In genomic region chr2:239644016-239644415, GRCh38 we compare ENCODE assay signal across 14 cellular contexts.
A peak's percentile ranks its signal among the peaks of the same experiment; 100 is the strongest.
DNase-seq lines count a peak whose midpoint lies in the region; ATAC-seq, FAIRE-seq and TF ChIP-seq lines count a peak whose summit lies in the region.
"Had no signal": no experiment of that assay in that cellular context is flagged by ENCODE, and none has a peak within 500 bp of the region (broad histone marks: within the 10 kb centered on the region; RNA-seq: fewer than 3 reads in every experiment).

No MANE protein-coding gene starts in this region.

- peak overlapping the region; percentile 86 for H2BK5ac ChIP-seq in IMR-90 (ENCODE audit: low read depth, low read length, poor library complexity, severe bottlenecking)

- H2BK20ac ChIP-seq in IMR-90 (ENCODE audit: low read depth, low read length): no peak overlapping the region

- H3K9ac ChIP-seq in IMR-90 (ENCODE audit: low read depth, low read length) (no peak overlapping the region), K562 (ENCODE audit: insufficient read depth in 1 of 2, low read depth in 2 of 2, low read length in 2 of 2) (no peak overlapping the region)

- H4K91ac ChIP-seq in IMR-90 (ENCODE audit: insufficient read depth, low read depth, low read length): no peak overlapping the region

- DNase-seq in CD1c-positive myeloid dendritic cell (ENCODE audit: extremely low spot score): peak; percentile 14
- no peak for DNase-seq in IMR-90
- no peak for DNase-seq in K562 (ENCODE audit: extremely low read depth in 1 of 4, low spot score in 3 of 4)
- DNase-seq in left lung: no peak
- DNase-seq in GM13976 (ENCODE audit: low spot score): no peak
- DNase-seq in NCI-H345 treated with DMSO at 0.1 percent for 48 hours (lab: John Stamatoyannopoulos, UW; ENCODE audit: unreplicated experiment): no peak
- DNase-seq in H7: no peak
- no peak for DNase-seq in amniotic stem cell (lab: John Stamatoyannopoulos, UW)
- DNase-seq: activated T-cell treated with anti-CD3 and anti-CD28 coated beads, Interleukin-2, amount 50 U/mL, for 1 hour; COR-L47; NCI-H1105 treated with DMSO at 0.1 percent for 48 hours; psoas muscle; transverse colon had no signal

- H3K36me3 ChIP-seq in IMR-90 (ENCODE audit: control insufficient read depth, insufficient read depth, low read length) (no peaks in the 10 kb centered on the region), K562 (ENCODE audit: control insufficient read depth, insufficient read depth, low read length) (no peaks in the 10 kb centered on the region), left lung (no peaks in the 10 kb centered on the region), H7 (replicated peaks; ENCODE audit: control insufficient read depth, insufficient read depth, low read length) (no peaks in the 10 kb centered on the region)
- H3K36me3 ChIP-seq: transverse colon had no signal

- H3K4me1 ChIP-seq in IMR-90 (ENCODE audit: control insufficient read depth, insufficient read depth, low read length) (no peaks in the 10 kb centered on the region), K562 (replicated peaks in 1 of 2; ENCODE audit: control insufficient read depth in 2 of 2, insufficient read depth in 2 of 2, low read length in 2 of 2) (no peaks in the 10 kb centered on the region), left lung (no peaks in the 10 kb centered on the region)
- H3K4me1 ChIP-seq: psoas muscle, transverse colon had no signal

- H3K9me3 ChIP-seq in IMR-90 (ENCODE audit: control insufficient read depth, insufficient read depth, low read length) (peaks cover 31% of the 10 kb centered on the region), K562 (replicated peaks; ENCODE audit: control insufficient read depth, insufficient read depth, low read depth, low read length) (no peaks in the 10 kb centered on the region), left lung (no peaks in the 10 kb centered on the region)
- H3K9me3 ChIP-seq: psoas muscle, transverse colon had no signal

- H3K9me1 ChIP-seq in IMR-90 (ENCODE audit: insufficient read depth, low read length) (no peaks in the 10 kb centered on the region), K562 (ENCODE audit: control insufficient read depth, insufficient read depth, low read length) (no peaks in the 10 kb centered on the region)

- H4K8ac ChIP-seq in IMR-90 (ENCODE audit: low read depth in 2 of 2, low read length in 2 of 2): no peak overlapping the region

- dilution Hi-C loops in IMR-90 (cut with HindIII; ENCODE audit: low sequenced_read_pairs, unreplicated experiment): no loop called here

- no peak for TF ChIP-seq EP300 in K562 (IDR thresholded peaks at IDR 0.05; ENCODE audit: low read length)

- H2AK5ac ChIP-seq in IMR-90 (ENCODE audit: low read depth, low read length): no peak overlapping the region

- in situ Hi-C loops in IMR-90 (cut with MboI; ENCODE audit: low sequenced_read_pairs) (no loop called here), K562 (cut with MboI) (no loop called here), GM13976 (cut with MboI; ENCODE audit: low sequenced_read_pairs, unreplicated experiment) (no loop called here)

- no peak overlapping the region for H3K27ac ChIP-seq in IMR-90 (ENCODE audit: insufficient read depth, low read length)
- no peak overlapping the region for H3K27ac ChIP-seq in K562 (ENCODE audit: extremely low read depth, low read depth, low read length)
- no peak overlapping the region for H3K27ac ChIP-seq in left lung
- H3K27ac ChIP-seq: HL-60, psoas muscle, transverse colon had no signal

- TF ChIP-seq RAD21 in IMR-90 (IDR thresholded peaks at IDR 0.05; ENCODE audit: low read length) (no peak), K562 (CRISPR knock-in tag; conservative IDR thresholded peaks at IDR 0.05 in 1 of 2, IDR thresholded peaks at IDR 0.05 in 1 of 2) (no peak)

- H4K5ac ChIP-seq in IMR-90 (ENCODE audit: low read depth, low read length): no peak overlapping the region

- POLR2A ChIA-PET in IMR-90 (lab: Charles Lee; ENCODE audit: unreplicated experiment): no interaction called here
- POLR2A ChIA-PET in K562 (lab: Yijun Ruan, JAX): interaction anchor here (1.4 kb wide), 1 partner anchor 12 kb away, joined by 3 read pairs; no protein-coding TSS in a partner anchor

- no peak overlapping the region for H3K4me2 ChIP-seq in IMR-90 (ENCODE audit: low read depth, low read length)
- H3K4me2 ChIP-seq in K562 (ENCODE audit: insufficient read depth, low read length): no peak overlapping the region

- H3K79me1 ChIP-seq in IMR-90 (ENCODE audit: low read depth in 1 of 2, low read length in 2 of 2): no peaks in the 10 kb centered on the region

- H3K79me2 ChIP-seq in K562 (ENCODE audit: control insufficient read depth, insufficient read depth, low read length): no peaks in the 10 kb centered on the region

- BruUV-seq in IMR-90 (replicated peaks; lab: Mats Ljungman, UMichigan): no TSS peak
- BruUV-seq in K562 (replicated peaks; lab: Mats Ljungman, UMichigan): no TSS peak

- H3K4ac ChIP-seq in IMR-90 (ENCODE audit: low read depth, low read length): no peak overlapping the region

- no peak for FAIRE-seq in K562 (lab: Jason Lieb, UNC)

- CTCF ChIA-PET in IMR-90 (lab: Yijun Ruan, JAX): no interaction called here
- CTCF ChIA-PET in K562 (lab: Yijun Ruan, JAX; ENCODE audit: low intra/inter-chr PET ratio): no interaction called here

- intact Hi-C loops in IMR-90 (cut with micrococcal nuclease): no loop called here
- intact Hi-C loops in K562 (cut with micrococcal nuclease): no loop called here
- intact Hi-C loops in left lung (cut with DNase I): no loop called here

- no peak overlapping the region for H2BK15ac ChIP-seq in IMR-90 (ENCODE audit: low read depth, low read length)

- no peak for TF ChIP-seq POLR2A in IMR-90 (IDR thresholded peaks at IDR 0.05; ENCODE audit: low read depth, low read length)
- no peak for TF ChIP-seq POLR2A in K562 (conservative IDR thresholded peaks at IDR 0.05)

- no peak overlapping the region for H2BK120ac ChIP-seq in IMR-90 (ENCODE audit: low read depth, low read length)

- H3K56ac ChIP-seq in IMR-90 (ENCODE audit: extremely low read depth, insufficient read depth, low read length): no peak overlapping the region

- H3K4me3 ChIP-seq in IMR-90 (ENCODE audit: insufficient read depth, low read depth, low read length) (no peak overlapping the region), K562 (no peak overlapping the region), left lung (no peak overlapping the region), H7 (ENCODE audit: insufficient read depth, low read depth, low read length) (no peak overlapping the region)
- H3K4me3 ChIP-seq: psoas muscle, transverse colon had no signal

- no peak overlapping the region for H3K18ac ChIP-seq in IMR-90 (ENCODE audit: low read depth, low read length)

- ATAC-seq in IMR-90 (ENCODE audit: low read depth): no peak
- ATAC-seq in K562: no peak
- ATAC-seq in left lung: peak; percentile 66

- 100% methylated on average over 1 of the region's 7 CpGs; no CpG with 5 or more reads in 1 of the 2 experiments for WGBS in IMR-90 (ENCODE audit: extremely low coverage in 2 of 2, insufficient read length in 1 of 2), 2 experiments
- 80% methylated on average over 2 of the region's 7 CpGs for WGBS in K562 (ENCODE audit: insufficient coverage, low coverage, missing lambda C conversion rate)

- no peak overlapping the region for H3K14ac ChIP-seq in IMR-90 (replicated peaks; ENCODE audit: low read depth, low read length)

- H2AFZ ChIP-seq in IMR-90 (replicated peaks; ENCODE audit: low read length, poor library complexity) (no peak overlapping the region), K562 (ENCODE audit: low read depth, low read length) (no peak overlapping the region)

- H3K27me3 ChIP-seq in IMR-90 (ENCODE audit: control insufficient read depth, insufficient read depth, low read length) (no peaks in the 10 kb centered on the region), K562 (ENCODE audit: control insufficient read depth in 2 of 2, insufficient read depth in 2 of 2, low read length in 2 of 2) (peaks cover 0 to 12% of the 10 kb centered on the region in 2 experiments; a peak in 1 of 5 replicates), left lung (peaks cover 0 to 16% of the 10 kb centered on the region in 2 donors), H7 (ENCODE audit: control insufficient read depth, insufficient read depth, low read length) (no peaks in the 10 kb centered on the region)

- H2AK9ac ChIP-seq in IMR-90 (replicated peaks; ENCODE audit: low read depth, low read length, poor library complexity): no peak overlapping the region

- TF ChIP-seq CTCF in IMR-90 (conservative IDR thresholded peaks at IDR 0.05; ENCODE audit: low read depth, low read length) (no peak), K562 (IDR thresholded peaks at IDR 0.05 in 2 of 3, conservative IDR thresholded peaks at IDR 0.05 in 1 of 3; ENCODE audit: insufficient read depth in 2 of 3, low read depth in 1 of 3, low read length in 3 of 3) (no peak), left lung (IDR thresholded peaks at IDR 0.05) (no peak), GM13976 (IDR thresholded peaks at IDR 0.05; ENCODE audit: borderline replicate concordance, control extremely low read depth, extremely low read depth, insufficient read depth, missing control alignments) (no peak)

- no peaks in the 10 kb centered on the region for H4K20me1 ChIP-seq in IMR-90 (ENCODE audit: insufficient read depth, low read length)
- no peaks in the 10 kb centered on the region for H4K20me1 ChIP-seq in K562 (replicated peaks; ENCODE audit: control insufficient read depth, insufficient read depth, low read length)

- no peak overlapping the region for H3K23ac ChIP-seq in IMR-90 (ENCODE audit: low read depth, low read length)

TF ChIP-seq in IMR-90, 13 proteins besides CTCF, POLR2A, EP300 and RAD21 (continues in another document):
- no peak for TF ChIP-seq FOS (IDR thresholded peaks at IDR 0.05; ENCODE audit: low read depth, low read length)
- TF ChIP-seq CEBPB (IDR thresholded peaks at IDR 0.05; ENCODE audit: low read depth, low read length): no peak
- no peak for TF ChIP-seq CHD1 (IDR thresholded peaks at IDR 0.05; ENCODE audit: low read depth, low read length)
- TF ChIP-seq MAFK (IDR thresholded peaks at IDR 0.05; ENCODE audit: low read depth, low read length): no peak

TF ChIP-seq in K562, 482 proteins besides CTCF, POLR2A, EP300 and RAD21:
- TF ChIP-seq TFE3 (CRISPR knock-in tag; IDR thresholded peaks at IDR 0.05) (no peak), EHMT2 (IDR thresholded peaks at IDR 0.05) (0 out of 2 replicates have a peak, but pooled peaks have one; percentile 29)
